Comparison of ENCODE assay signal across 2 cellular contexts in the genomic region with DNA sequence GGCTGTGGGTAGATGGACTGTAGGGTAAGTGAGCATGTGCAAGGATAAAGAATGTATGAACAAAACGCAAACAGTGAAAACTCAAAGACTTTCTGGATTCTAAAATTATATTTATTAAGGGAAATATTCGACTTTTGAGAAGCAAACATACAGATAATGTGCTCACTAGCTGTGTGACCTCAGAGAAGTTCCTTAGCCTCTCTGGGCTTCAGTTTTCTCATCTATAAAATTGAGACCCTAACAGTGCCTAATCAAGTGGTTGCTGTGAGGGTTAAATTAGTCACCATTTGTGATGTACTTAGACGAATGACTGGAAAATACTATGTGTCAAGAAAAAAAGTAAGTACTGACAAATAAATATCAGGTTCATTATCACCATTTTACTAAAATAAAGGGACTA.
A peak's percentile ranks its signal among the peaks of the same experiment; 100 is the strongest.
TF ChIP-seq lines count a peak whose summit lies in the region.

No MANE protein-coding gene starts in this region.

TF ChIP-seq in IMR-90, 13 proteins besides CTCF, POLR2A, EP300 and RAD21:
- TF ChIP-seq MXI1 (IDR thresholded peaks at IDR 0.05; ENCODE audit: borderline replicate concordance, low read depth, low read length) (no peak), BHLHE40 (IDR thresholded peaks at IDR 0.05; ENCODE audit: low read depth, low read length) (no peak), MAZ (IDR thresholded peaks at IDR 0.05; ENCODE audit: borderline replicate concordance, low read depth, low read length) (no peak), MAFK (IDR thresholded peaks at IDR 0.05; ENCODE audit: low read depth, low read length) (no peak), RCOR1 (IDR thresholded peaks at IDR 0.05; ENCODE audit: insufficient replicate concordance, low read length) (no peak), CEBPB (IDR thresholded peaks at IDR 0.05; ENCODE audit: low read depth, low read length) (no peak), ELK1 (IDR thresholded peaks at IDR 0.05; ENCODE audit: borderline replicate concordance, low read depth, low read length) (no peak), NFE2L2 (IDR thresholded peaks at IDR 0.05; ENCODE audit: low read depth, low read length) (no peak), USF2 (IDR thresholded peaks at IDR 0.05; ENCODE audit: low read depth, low read length) (no peak), SMC3 (IDR thresholded peaks at IDR 0.05; ENCODE audit: low read depth, low read length) (no peak), FOS (IDR thresholded peaks at IDR 0.05; ENCODE audit: low read depth, low read length) (no peak)

TF ChIP-seq in H1, 55 proteins besides CTCF, POLR2A, EP300 and RAD21:
- no peak for TF ChIP-seq POU5F1 (IDR thresholded peaks at IDR 0.05; ENCODE audit: low read depth, low read length)
- peak; percentile 58 for TF ChIP-seq KDM1A (IDR thresholded peaks at IDR 0.05; ENCODE audit: borderline replicate concordance, low read length)
TF ChIP-seq in H1: peak in this region for 1.
